Comparison of ENCODE assay signal across 20 cellular contexts in genomic region chr5:132657676-132658382, GRCh38. TPM values are rescaled to one million over a fixed set of nuclear protein-coding genes. Genes with fewer than 3 reads are reported as not detected.
DNase-seq lines count a peak whose midpoint lies in the region; ATAC-seq and TF ChIP-seq lines count a peak whose summit lies in the region.
"Had no signal": no experiment of that assay in that cellular context is flagged by ENCODE, and none has a peak within 500 bp of the region (broad histone marks: within the 10 kb centered on the region; RNA-seq: fewer than 3 reads in every experiment).

Gene IL13 (plus strand): TSS chr5:132658173. CDS start chr5:132658187, 14 bp downstream.

- POLR2A ChIA-PET in WTC11 (lab: Charles Lee), result no interaction called here

- no peaks in the 10 kb centered on the region for H3K9me3 Mint-ChIP-seq in activated CD4-positive, alpha-beta T cell treated with anti-CD3 and anti-CD28 coated beads, Interleukin-2, amount 10 ng/mL, durations not matched to agents 24 days and 14 days
- H3K9me3 Mint-ChIP-seq in WTC11 (no peaks in the 10 kb centered on the region), chondrocyte (ENCODE audit: low read depth) (no peaks in the 10 kb centered on the region)
- H3K9me3 Mint-ChIP-seq: activated naive CD4-positive, alpha-beta T cell treated with anti-CD3 and anti-CD28 coated beads, Interleukin-2, amount 10 ng/mL, durations not matched to agents 7 days and 5 days; dendritic cell treated with granulocyte-macrophage colony-stimulating factor and Interleukin-4, amounts not matched to agents 40 ng/mL and 50 ng/mL, for 4 days had no signal

- peaks cover 15% of the 10 kb centered on the region for H3K27me3 Mint-ChIP-seq in activated CD4-positive, alpha-beta T cell treated with anti-CD3 and anti-CD28 coated beads, Interleukin-2, amount 10 ng/mL, durations not matched to agents 24 days and 14 days
- H3K27me3 Mint-ChIP-seq in WTC11 (ENCODE audit: low read depth) (peaks cover 46% of the 10 kb centered on the region), chondrocyte (ENCODE audit: low read depth) (peaks cover 13% of the 10 kb centered on the region)

- peak within 1 kb of the TSS; percentile 78 for H3K4me3 Mint-ChIP-seq in activated CD4-positive, alpha-beta T cell treated with anti-CD3 and anti-CD28 coated beads, Interleukin-2, amount 10 ng/mL, durations not matched to agents 24 days and 14 days
- H3K4me3 Mint-ChIP-seq in WTC11 (peak within 1 kb of the TSS; percentile 33; the same call in 1 of the 2 replicates), chondrocyte (ENCODE audit: unreplicated experiment) (peak within 1 kb of the TSS; percentile 45)
- H3K4me3 Mint-ChIP-seq: activated naive CD4-positive, alpha-beta T cell treated with anti-CD3 and anti-CD28 coated beads, Interleukin-2, amount 10 ng/mL, durations not matched to agents 7 days and 5 days; dendritic cell treated with granulocyte-macrophage colony-stimulating factor and Interleukin-4, amounts not matched to agents 40 ng/mL and 50 ng/mL, for 4 days had no signal

- peaks cover 12% of the 10 kb centered on the region for H3K36me3 Mint-ChIP-seq in activated CD4-positive, alpha-beta T cell treated with anti-CD3 and anti-CD28 coated beads, Interleukin-2, amount 10 ng/mL, durations not matched to agents 24 days and 14 days (ENCODE audit: low read depth)
- H3K36me3 Mint-ChIP-seq in WTC11, result no peaks in the 10 kb centered on the region
- H3K36me3 Mint-ChIP-seq in chondrocyte (ENCODE audit: low read depth), result no peaks in the 10 kb centered on the region
- H3K36me3 Mint-ChIP-seq: activated naive CD4-positive, alpha-beta T cell treated with anti-CD3 and anti-CD28 coated beads, Interleukin-2, amount 10 ng/mL, durations not matched to agents 7 days and 5 days had no signal

- H3K4me1 Mint-ChIP-seq in activated CD4-positive, alpha-beta T cell treated with anti-CD3 and anti-CD28 coated beads, Interleukin-2, amount 10 ng/mL, durations not matched to agents 24 days and 14 days, result peaks cover 56% of the 10 kb centered on the region
- H3K4me1 Mint-ChIP-seq in WTC11 (peaks cover 11% of the 10 kb centered on the region), chondrocyte (ENCODE audit: low read depth) (peaks cover 8% of the 10 kb centered on the region)

- H3K27ac Mint-ChIP-seq in activated CD4-positive, alpha-beta T cell treated with anti-CD3 and anti-CD28 coated beads, Interleukin-2, amount 10 ng/mL, durations not matched to agents 24 days and 14 days, result peak within 1 kb of the TSS; percentile 87
- H3K27ac Mint-ChIP-seq in WTC11 (no peak within 1 kb of the TSS), chondrocyte (ENCODE audit: unreplicated experiment) (no peak within 1 kb of the TSS)
- H3K27ac Mint-ChIP-seq: activated naive CD4-positive, alpha-beta T cell treated with anti-CD3 and anti-CD28 coated beads, Interleukin-2, amount 10 ng/mL, durations not matched to agents 7 days and 5 days; dendritic cell treated with granulocyte-macrophage colony-stimulating factor and Interleukin-4, amounts not matched to agents 40 ng/mL and 50 ng/mL, for 4 days had no signal

- TF ChIP-seq CTCF in WTC11 (IDR thresholded peaks at IDR 0.05) (no peak), chondrocyte (IDR thresholded peaks at IDR 0.05) (no peak)

- intact Hi-C loops in activated CD4-positive, alpha-beta T cell treated with anti-CD3 and anti-CD28 coated beads, Interleukin-2, amount 10 ng/mL, durations not matched to agents 24 days and 14 days (cut with micrococcal nuclease), result loop anchor here (1.0 to 2.0 kb wide), 3 partner anchors 17 to 22 kb away; no protein-coding TSS in a partner anchor

- CTCF ChIA-PET in WTC11 (lab: Charles Lee), result interaction anchor here (0.8 to 1.6 kb wide), 3 partner anchors 19 to 166 kb away, joined by 3 to 4 read pairs (median 3); partner anchors contain the start of gene KIF3A

- no peak for DNase-seq in activated CD4-positive, alpha-beta T cell treated with anti-CD3 and anti-CD28 coated beads, Interleukin-2, amount 10 ng/mL, durations not matched to agents 24 days and 14 days
- DNase-seq in activated CD4-positive, alpha-beta T cell treated with anti-CD3 and anti-CD28 coated beads, Interleukin-2, amount 50 U/mL, for 4 hours, result no peak
- DNase-seq in WTC11 (ENCODE audit: low spot score) (no peak), chondrocyte (ENCODE audit: low spot score) (no peak), UCSD-AML1 (lab: John Stamatoyannopoulos, UW; ENCODE audit: unreplicated experiment) (no peak)
- peak; percentile 32 for DNase-seq in stimulated activated naive CD8-positive, alpha-beta T cell treated with anti-CD3 and anti-CD28 coated beads, Interleukin-15, Interleukin-2, amounts not matched to agents 100 U/mL and 50 U/mL, for 24 hours
- DNase-seq in stimulated activated CD4-positive, alpha-beta T cell treated with anti-CD3 and anti-CD28 coated beads, Interleukin-2, amount 100 ng/mL, for 24 hours, result no peak
- DNase-seq: activated naive CD4-positive, alpha-beta T cell treated with anti-CD3 and anti-CD28 coated beads, Interleukin-2, amount 10 ng/mL, durations not matched to agents 7 days and 5 days; DMS 273 treated with DMSO at 0.1 percent for 48 hours; mesendoderm; NCI-H1436 treated with DMSO at 0.1 percent for 48 hours; NCI-H774; PC-9; trophoblast cell had no signal

- ATAC-seq in WTC11, result no peak
- ATAC-seq in stimulated activated naive CD8-positive, alpha-beta T cell treated with anti-CD3 and anti-CD28 coated beads, Interleukin-15, Interleukin-2, amounts not matched to agents 100 U/mL and 50 U/mL, for 24 hours, result no peak
- ATAC-seq in HG03342 (IDR thresholded peaks at IDR 0.05; ENCODE audit: unreplicated experiment), result no peak

TF ChIP-seq in WTC11, 78 proteins besides CTCF, POLR2A, EP300 and RAD21:
- no peak for TF ChIP-seq ETV6 (CRISPR knock-in tag; IDR thresholded peaks at IDR 0.05)
- TF ChIP-seq TP53 (CRISPR knock-in tag; IDR thresholded peaks at IDR 0.05), result no peak
- TF ChIP-seq, protein P1, sequence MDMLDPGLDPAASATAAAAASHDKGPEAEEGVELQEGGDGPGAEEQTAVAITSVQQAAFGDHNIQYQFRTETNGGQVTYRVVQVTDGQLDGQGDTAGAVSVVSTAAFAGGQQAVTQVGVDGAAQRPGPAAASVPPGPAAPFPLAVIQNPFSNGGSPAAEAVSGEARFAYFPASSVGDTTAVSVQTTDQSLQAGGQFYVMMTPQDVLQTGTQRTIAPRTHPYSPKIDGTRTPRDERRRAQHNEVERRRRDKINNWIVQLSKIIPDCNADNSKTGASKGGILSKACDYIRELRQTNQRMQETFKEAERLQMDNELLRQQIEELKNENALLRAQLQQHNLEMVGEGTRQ (CRISPR knock-in tag; IDR thresholded peaks at IDR 0.05), result no peak
- no peak for TF ChIP-seq SP1 (CRISPR knock-in tag; conservative IDR thresholded peaks at IDR 0.05)
- TF ChIP-seq ATF1 (CRISPR knock-in tag; IDR thresholded peaks at IDR 0.05), result no peak
- TF ChIP-seq, protein P2, sequence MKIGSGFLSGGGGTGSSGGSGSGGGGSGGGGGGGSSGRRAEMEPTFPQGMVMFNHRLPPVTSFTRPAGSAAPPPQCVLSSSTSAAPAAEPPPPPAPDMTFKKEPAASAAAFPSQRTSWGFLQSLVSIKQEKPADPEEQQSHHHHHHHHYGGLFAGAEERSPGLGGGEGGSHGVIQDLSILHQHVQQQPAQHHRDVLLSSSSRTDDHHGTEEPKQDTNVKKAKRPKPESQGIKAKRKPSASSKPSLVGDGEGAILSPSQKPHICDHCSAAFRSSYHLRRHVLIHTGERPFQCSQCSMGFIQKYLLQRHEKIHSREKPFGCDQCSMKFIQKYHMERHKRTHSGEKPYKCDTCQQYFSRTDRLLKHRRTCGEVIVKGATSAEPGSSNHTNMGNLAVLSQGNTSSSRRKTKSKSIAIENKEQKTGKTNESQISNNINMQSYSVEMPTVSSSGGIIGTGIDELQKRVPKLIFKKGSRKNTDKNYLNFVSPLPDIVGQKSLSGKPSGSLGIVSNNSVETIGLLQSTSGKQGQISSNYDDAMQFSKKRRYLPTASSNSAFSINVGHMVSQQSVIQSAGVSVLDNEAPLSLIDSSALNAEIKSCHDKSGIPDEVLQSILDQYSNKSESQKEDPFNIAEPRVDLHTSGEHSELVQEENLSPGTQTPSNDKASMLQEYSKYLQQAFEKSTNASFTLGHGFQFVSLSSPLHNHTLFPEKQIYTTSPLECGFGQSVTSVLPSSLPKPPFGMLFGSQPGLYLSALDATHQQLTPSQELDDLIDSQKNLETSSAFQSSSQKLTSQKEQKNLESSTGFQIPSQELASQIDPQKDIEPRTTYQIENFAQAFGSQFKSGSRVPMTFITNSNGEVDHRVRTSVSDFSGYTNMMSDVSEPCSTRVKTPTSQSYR (CRISPR knock-in tag; IDR thresholded peaks at IDR 0.05), result no peak

RNA-seq across cellular contexts. Expression of gene IL13, which starts in this region (rescaled TPM):
- 231 and 239 TPM in 2 replicates for total RNA-seq in activated CD4-positive, alpha-beta T cell treated with anti-CD3 and anti-CD28 coated beads, Interleukin-2, amount 10 ng/mL, durations not matched to agents 24 days and 14 days
- not detected in 3 replicates for total RNA-seq in WTC11 (2021)
- total RNA-seq in chondrocyte, result not detected in 3 replicates
- total RNA-seq: A172, epithelial cell of proximal tubule, frontal cortex, PC-9, renal cortical epithelial cell had no signal

Comparison
In these comparisons a context has a peak if more than half of its experiments do, and no peak if none do; other contexts are left out.
1. RNA of gene IL13 (total RNA-seq): 231 to 239 TPM in activated CD4-positive, alpha-beta T cell treated with anti-CD3 and anti-CD28 coated beads, Interleukin-2, amount 10 ng/mL, durations not matched to agents 24 days and 14 days; not detected in chondrocyte and not detected in WTC11; every median in the first group is over 100 times any median in the second.
2. Peak in every context shown above with its lines, with median percentiles within 50 percentile points of each other: H3K4me3 Mint-ChIP-seq.